9 cellular contexts compared by ENCODE assay signal in genomic region chr17:80219013-80219776, GRCh38. TPM values are rescaled to one million over a fixed set of nuclear protein-coding genes. Genes with fewer than 3 reads are reported as not detected.
A peak's percentile ranks its signal among the peaks of the same experiment; 100 is the strongest.
DNase-seq lines count a peak whose midpoint lies in the region; ATAC-seq, FAIRE-seq and TF ChIP-seq lines count a peak whose summit lies in the region.
"Had no signal": no experiment of that assay in that cellular context is flagged by ENCODE, and none has a peak within 500 bp of the region (broad histone marks: within the 10 kb centered on the region; RNA-seq: fewer than 3 reads in every experiment).

No MANE protein-coding gene starts in this region.

- no peaks in the 10 kb centered on the region for H3K9me2 ChIP-seq in GM23338 (ENCODE audit: insufficient read depth)

- ATAC-seq in GM23338, result peak; percentile 13

- peaks cover 7% of the 10 kb centered on the region; the same call in 1 of the 2 replicates for H3K79me2 ChIP-seq in GM23338 (replicated peaks; ENCODE audit: insufficient read depth)

- no peaks in the 10 kb centered on the region; the same call in 2 of the 3 replicates for H3K9me3 Mint-ChIP-seq in GM23338

- H3K4me3 Mint-ChIP-seq in GM23338, result peak overlapping the region; percentile 94

- H3K4me1 ChIP-seq in GM23338 (ENCODE audit: insufficient read depth) (0 out of 2 replicates have a peak, but pooled peaks cover 3% of the 10 kb centered on the region), iPS-15b (ENCODE audit: control insufficient read depth, insufficient read depth, low read length) (peaks cover 4% of the 10 kb centered on the region), small intestine (ENCODE audit: control insufficient read depth in 2 of 2, insufficient read depth in 1 of 2, low read depth in 1 of 2, low read length in 1 of 2) (peaks cover 2 to 3% of the 10 kb centered on the region in 2 donors)

- H2AFZ ChIP-seq in GM23338, result peak overlapping the region; percentile 94

- peaks cover 27% of the 10 kb centered on the region for H3K36me3 Mint-ChIP-seq in GM23338 (ENCODE audit: low read depth)

- peaks cover 11% of the 10 kb centered on the region for H3K4me1 Mint-ChIP-seq in GM23338

- DNase-seq in COR-L47 (lab: John Stamatoyannopoulos, UW) (peak; percentile 71), GM23338 (ENCODE audit: low spot score) (peak; percentile 33), NB4 (ENCODE audit: low read depth) (peak; percentile 94), T1000 (lab: John Stamatoyannopoulos, UW) (peak; percentile 81), astrocyte of the hippocampus (ENCODE audit: low read depth, low spot score) (peak; percentile 96), small intestine (peak; percentile 81), Ammon's horn (ENCODE audit: low spot score) (no peak)

- peak overlapping the region; percentile 81 for H3K9ac ChIP-seq in iPS-15b (ENCODE audit: low read depth, low read length)

- H3K4me3 ChIP-seq in GM23338 (peak overlapping the region; percentile 93), NB4 (ENCODE audit: low read depth, low read length) (no peak overlapping the region), iPS-15b (ENCODE audit: low read depth, low read length) (peak overlapping the region; percentile 90), small intestine (ENCODE audit: low read depth in 1 of 2, low read length in 2 of 2) (peak overlapping the region; percentile 88 to 92)

- no peak for FAIRE-seq in small intestine (lab: Jason Lieb, UNC)
- FAIRE-seq: colon had no signal

- H3K27me3 Mint-ChIP-seq in GM23338 (ENCODE audit: insufficient read depth, low read depth, poor library complexity), result peaks cover 7% of the 10 kb centered on the region

- H3K9me3 ChIP-seq in iPS-15b (ENCODE audit: control insufficient read depth, insufficient read depth, low read length), result no peaks in the 10 kb centered on the region
- no peaks in the 10 kb centered on the region for H3K9me3 ChIP-seq in small intestine (ENCODE audit: control insufficient read depth, low read depth)

- no peak for TF ChIP-seq POLR2A in NB4 (IDR thresholded peaks at IDR 0.05; ENCODE audit: extremely low read depth, insufficient read length)

- H3K36me3 ChIP-seq in GM23338 (ENCODE audit: insufficient read depth) (no peaks in the 10 kb centered on the region), iPS-15b (ENCODE audit: control insufficient read depth, insufficient read depth, low read length) (peaks cover 22% of the 10 kb centered on the region), small intestine (ENCODE audit: control insufficient read depth in 2 of 2, insufficient read depth in 2 of 2, low read length in 2 of 2) (peaks cover 0 to 2% of the 10 kb centered on the region in 2 donors)

- H3K27ac ChIP-seq in GM23338 (ENCODE audit: low read depth) (no peak overlapping the region), small intestine (ENCODE audit: low read depth in 1 of 2, low read length in 1 of 2) (peak overlapping the region; percentile 63 to 92)

- peaks cover 7% of the 10 kb centered on the region; the same call in 1 of the 2 replicates for H3F3A ChIP-seq in GM23338 (replicated peaks; ENCODE audit: low read depth)

- H3K4me2 ChIP-seq in GM23338, result peak overlapping the region; percentile 97

- H3K27me3 ChIP-seq in GM23338 (ENCODE audit: insufficient read depth) (no peaks in the 10 kb centered on the region), iPS-15b (ENCODE audit: control insufficient read depth, insufficient read depth, low read length) (no peaks in the 10 kb centered on the region), small intestine (ENCODE audit: control insufficient read depth in 2 of 2, insufficient read depth in 2 of 2, low read length in 2 of 2) (no peaks in the 10 kb centered on the region)

- WGBS in small intestine, 3 donors, result 26 to 35% (median 29%) methylated on average over 15 of the region's 15 CpGs

- TF ChIP-seq CTCF in GM23338 (conservative IDR thresholded peaks at IDR 0.05; ENCODE audit: low read depth in 2 of 2) (no peak), NB4 (IDR thresholded peaks at IDR 0.05; ENCODE audit: low read depth, low read length) (no peak)

- H3K27ac Mint-ChIP-seq in GM23338, result peak overlapping the region; percentile 52; the same call in 1 of the 2 replicates

- H4K20me1 ChIP-seq in GM23338 (replicated peaks; ENCODE audit: insufficient read depth), result no peaks in the 10 kb centered on the region

TF ChIP-seq in GM23338, 12 proteins besides CTCF, POLR2A, EP300 and RAD21 (continues in another document):
- TF ChIP-seq ZNF462 (CRISPR knock-in tag; IDR thresholded peaks at IDR 0.05), result no peak
- no peak for TF ChIP-seq ZNF114 (CRISPR knock-in tag; IDR thresholded peaks at IDR 0.05)
- no peak for TF ChIP-seq CREB1 (CRISPR knock-in tag; IDR thresholded peaks at IDR 0.05; ENCODE audit: low read depth)
- no peak for TF ChIP-seq ZNF331 (CRISPR knock-in tag; IDR thresholded peaks at IDR 0.05; ENCODE audit: low read depth)

RNA-seq across cellular contexts. Expression of gene SGSH, which starts 0.9 kb away (rescaled TPM):
- 9.6 and 26.9 TPM in 2 replicates for total RNA-seq in GM23338 (2014; rRNA removed; shearing (Covaris generic))
- polyA plus RNA-seq in GM23338 (2016; fragmentation: Nextera tagmentation; extraction: Ambion mirVana), result 17.5 and 18.6 TPM in 2 replicates
- polyA plus RNA-seq in small intestine, result 10 to 100 TPM; 24.4 to 38.4 (median 30.6) TPM

RNA-seq across cellular contexts. Expression of gene SLC26A11, which starts 1.0 kb away (rescaled TPM):
- total RNA-seq in GM23338 (2014; rRNA removed; shearing (Covaris generic)), result 16.1 and 23.0 TPM in 2 replicates
- polyA plus RNA-seq in GM23338 (2016; fragmentation: Nextera tagmentation; extraction: Ambion mirVana), result 10.8 and 10.9 TPM in 2 replicates
- 1 to 10 TPM; 7.3 to 8.7 (median 8.1) TPM for polyA plus RNA-seq in small intestine

RNA-seq across cellular contexts. Expression of gene RNF213, which starts 41.5 kb away (rescaled TPM):
- total RNA-seq in GM23338 (2014; rRNA removed; shearing (Covaris generic)), result 52.5 and 67.2 TPM in 2 replicates
- 21.2 and 21.9 TPM in 2 replicates for polyA plus RNA-seq in GM23338 (2016; fragmentation: Nextera tagmentation; extraction: Ambion mirVana)
- 10 to 100 TPM; 35.4 to 54.3 (median 51.6) TPM for polyA plus RNA-seq in small intestine

RNA-seq across cellular contexts. Expression of gene CARD14, which starts 49.4 kb away (rescaled TPM):
- 0.52 TPM in 1 of 2 replicates, not detected in the other for total RNA-seq in GM23338 (2014; rRNA removed; shearing (Covaris generic))
- polyA plus RNA-seq in GM23338 (2016; fragmentation: Nextera tagmentation; extraction: Ambion mirVana) (0.08 TPM in 1 of 2 replicates, not detected in the other), small intestine (1 to 10 TPM in 2 of 3 donors, under 1 TPM in 1; 0.81 to 3.1 (median 1.3) TPM)
